Comparison of ENCODE assay signal across 28 cellular contexts in the genomic region with DNA sequence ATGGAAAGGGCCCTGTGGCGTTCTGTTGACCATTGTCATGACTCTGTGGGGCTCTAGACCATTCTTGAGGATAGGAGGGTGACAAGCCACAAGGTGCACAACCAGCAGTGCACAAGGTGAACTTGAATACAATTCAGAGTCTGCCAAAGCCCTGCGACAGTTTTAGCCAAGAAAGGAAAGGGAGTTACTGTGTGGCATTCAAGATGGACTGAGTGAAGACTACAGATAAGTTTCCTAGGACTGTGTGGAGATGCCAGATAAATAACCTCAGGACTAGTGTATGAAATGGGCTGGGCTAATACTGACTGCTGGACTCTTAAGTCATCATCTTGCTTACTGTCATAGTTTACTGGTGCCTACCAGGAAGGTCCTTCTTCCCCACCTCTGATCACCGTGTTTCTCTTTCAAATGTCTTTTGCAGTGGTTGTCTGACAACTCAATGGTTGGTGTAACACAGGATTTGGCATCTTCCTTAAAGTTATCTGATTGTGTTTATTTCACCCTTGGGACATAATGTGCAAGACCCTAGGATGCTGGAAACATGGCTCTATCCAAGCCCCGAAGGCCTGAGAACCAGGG. TPM values are rescaled to one million over a fixed set of nuclear protein-coding genes. Genes with fewer than 3 reads are reported as not detected.
"Had no signal": no experiment of that assay in that cellular context is flagged by ENCODE, and none has a peak within 500 bp of the region (broad histone marks: within the 10 kb centered on the region; RNA-seq: fewer than 3 reads in every experiment).

No MANE protein-coding gene starts in this region.

- H3K4me3 Mint-ChIP-seq: immature natural killer cell, memory B cell, mesothelial cell of epicardium, natural killer cell, neural progenitor cell had no signal

- FAIRE-seq: endometrium, keratinocyte, pancreas, small intestine had no signal

- DNase-seq: cortex of kidney; dorsolateral prefrontal cortex; effector CD8-positive, alpha-beta T cell; glutamatergic neuron; immature natural killer cell; left ventricle myocardium inferior; lower lobe of right lung; natural killer cell; nucleus accumbens; pancreas; right cardiac atrium; small intestine; stimulated activated CD4-positive, alpha-beta T cell treated with anti-CD3 and anti-CD28 coated beads, Interleukin-12 subunit alpha, Interleukin-12 subunit beta, amount 100 ng/mL, for 4 hours; stimulated activated naive CD4-positive, alpha-beta T cell treated with Interleukin-2 at 50 U/mL for 16 hours; tibial artery; upper lobe of left lung; uterus had no signal

- H3K4me1 Mint-ChIP-seq: mesothelial cell of epicardium, neural progenitor cell had no signal

- H3K27ac Mint-ChIP-seq: immature natural killer cell, memory B cell, mesothelial cell of epicardium, natural killer cell, neural progenitor cell had no signal

- H3K36me3 Mint-ChIP-seq: immature natural killer cell, memory B cell, mesothelial cell of epicardium, natural killer cell, neural progenitor cell had no signal

- ATAC-seq: gastroesophageal sphincter, lower lobe of right lung, natural killer cell, pancreas, right cardiac atrium had no signal

- H3K9me3 Mint-ChIP-seq: immature natural killer cell, memory B cell, mesothelial cell of epicardium, natural killer cell, neural progenitor cell had no signal

RNA-seq across cellular contexts. Expression of gene CYP8B1, which starts 39.0 kb away (rescaled TPM):
- total RNA-seq: esophagus muscularis mucosa, fibroblast of villous mesenchyme, gastroesophageal sphincter, left ventricle myocardium inferior, lower lobe of right lung, mesothelial cell of epicardium, myocyte, natural killer cell, progenitor cell of endocrine pancreas, temporal lobe, uterus had no signal
